ENCODE assay signal across 9 cellular contexts in genomic region chr1:59903136-59903754, GRCh38. TPM values are rescaled to one million over a fixed set of nuclear protein-coding genes. Genes with fewer than 3 reads are reported as not detected.
DNase-seq lines count a peak whose midpoint lies in the region; FAIRE-seq and TF ChIP-seq lines count a peak whose summit lies in the region.
"Had no signal": no experiment of that assay in that cellular context is flagged by ENCODE, and none has a peak within 500 bp of the region (broad histone marks: within the 10 kb centered on the region; RNA-seq: fewer than 3 reads in every experiment).

No MANE protein-coding gene starts in this region.

- H3K79me1 ChIP-seq in mesendoderm (ENCODE audit: low read length): no peaks in the 10 kb centered on the region

- H3K9ac ChIP-seq in mesendoderm (ENCODE audit: low read length): no peak overlapping the region

- WGBS in mesendoderm (ENCODE audit: extremely low coverage, insufficient coverage, low lambda C conversion rate): no CpG with 5 or more reads among the region's 9 CpGs
- WGBS in prostate gland: 51% methylated on average over 9 of the region's 9 CpGs

- TF ChIP-seq CTCF in 22Rv1 (IDR thresholded peaks at IDR 0.05) (peak; percentile 81), HFFc6 (IDR thresholded peaks at IDR 0.05) (peak; percentile 59), bronchial epithelial cell (IDR thresholded peaks at IDR 0.05; ENCODE audit: insufficient read depth, low read length, severe bottlenecking) (peak; percentile 57), prostate gland (IDR thresholded peaks at IDR 0.05) (peak in 2 of 4 experiments; percentile 7 to 27), uterus (IDR thresholded peaks at IDR 0.05) (no peak)

- no peak for FAIRE-seq in bronchial epithelial cell (lab: Jason Lieb, UNC)
- FAIRE-seq: endometrium had no signal

- H3K36me3 ChIP-seq in bronchial epithelial cell (ENCODE audit: control insufficient read depth, insufficient read depth, low read length): no peaks in the 10 kb centered on the region
- H3K36me3 ChIP-seq in mesendoderm (ENCODE audit: control insufficient read depth, insufficient read depth, low read length): no peaks in the 10 kb centered on the region
- no peaks in the 10 kb centered on the region for H3K36me3 ChIP-seq in prostate gland
- H3K36me3 ChIP-seq in uterus: no peaks in the 10 kb centered on the region

- H3K9me3 ChIP-seq in prostate gland (no peaks in the 10 kb centered on the region), uterus (no peaks in the 10 kb centered on the region)

- H4K8ac ChIP-seq in mesendoderm (ENCODE audit: low read depth, low read length): no peak overlapping the region

- H2BK120ac ChIP-seq in mesendoderm (ENCODE audit: low read depth, low read length): no peak overlapping the region

- H3K18ac ChIP-seq in mesendoderm (ENCODE audit: low read length): no peak overlapping the region

- TF ChIP-seq POLR2A in prostate gland (IDR thresholded peaks at IDR 0.05) (no peak), uterus (IDR thresholded peaks at IDR 0.05) (no peak)

- peak; percentile 38 for DNase-seq in ELR (ENCODE audit: low read depth)
- no peak for DNase-seq in HFFc6
- peak; percentile 35 for DNase-seq in NCI-H69 (lab: John Stamatoyannopoulos, UW)
- DNase-seq in bronchial epithelial cell (ENCODE audit: low read depth): peak; percentile 47
- peak; percentile 57 for DNase-seq in mesendoderm
- no peak for DNase-seq in prostate gland (ENCODE audit: low spot score)
- DNase-seq in uterus: no peak

- H4K5ac ChIP-seq in mesendoderm (ENCODE audit: low read length): no peak overlapping the region

- no peak overlapping the region for H3K4me2 ChIP-seq in mesendoderm (ENCODE audit: low read length)

- intact Hi-C loops in prostate gland (cut with DNase I) (no loop called here), uterus (cut with DNase I; ENCODE audit: low total_unique reads) (no loop called here)

- H3K4me1 ChIP-seq in mesendoderm (ENCODE audit: control insufficient read depth, low read depth, low read length) (no peaks in the 10 kb centered on the region), prostate gland (replicated peaks) (no peaks in the 10 kb centered on the region), uterus (no peaks in the 10 kb centered on the region)

- H3K27ac ChIP-seq in 22Rv1: no peak overlapping the region
- no peak overlapping the region for H3K27ac ChIP-seq in mesendoderm (ENCODE audit: low read depth, low read length)
- no peak overlapping the region for H3K27ac ChIP-seq in prostate gland
- no peak overlapping the region for H3K27ac ChIP-seq in uterus

- no peak overlapping the region for H2AK5ac ChIP-seq in mesendoderm (ENCODE audit: low read length)

- H3K56ac ChIP-seq in mesendoderm (ENCODE audit: low read length): peak overlapping the region; percentile 15

- no peak overlapping the region for H2BK15ac ChIP-seq in mesendoderm (replicated peaks; ENCODE audit: low read depth)

- H3K27ac Mint-ChIP-seq in HFFc6: no peak overlapping the region

- no peaks in the 10 kb centered on the region for H3K9me3 Mint-ChIP-seq in HFFc6

- H3K4ac ChIP-seq in mesendoderm (ENCODE audit: low read depth, low read length): no peak overlapping the region

- H3K27me3 ChIP-seq in bronchial epithelial cell (ENCODE audit: control insufficient read depth, insufficient read depth, low read length) (no peaks in the 10 kb centered on the region), mesendoderm (ENCODE audit: insufficient read depth, low read length, poor library complexity) (no peaks in the 10 kb centered on the region), prostate gland (replicated peaks; ENCODE audit: insufficient read depth) (no peaks in the 10 kb centered on the region), uterus (no peaks in the 10 kb centered on the region)

- H3K4me3 Mint-ChIP-seq in HFFc6: no peak overlapping the region

- H3K27me3 Mint-ChIP-seq in HFFc6 (ENCODE audit: insufficient read depth): peaks cover 6% of the 10 kb centered on the region

- no peak overlapping the region for H2BK5ac ChIP-seq in mesendoderm (ENCODE audit: low read length)

- H3K79me2 ChIP-seq in mesendoderm (ENCODE audit: control insufficient read depth, insufficient read depth, low read length): no peaks in the 10 kb centered on the region

- H3K36me3 Mint-ChIP-seq in HFFc6 (ENCODE audit: low read depth): no peaks in the 10 kb centered on the region

- H3K4me3 ChIP-seq in bronchial epithelial cell (ENCODE audit: low read depth, low read length) (no peak overlapping the region), mesendoderm (ENCODE audit: low read length) (no peak overlapping the region), prostate gland (no peak overlapping the region), uterus (no peak overlapping the region)

- H3K4me1 Mint-ChIP-seq in HFFc6 (ENCODE audit: low read depth): peaks cover 16% of the 10 kb centered on the region

- H3K23ac ChIP-seq in mesendoderm (ENCODE audit: low read length): no peak overlapping the region

RNA-seq across cellular contexts. Expression of gene CYP2J2, which starts 23.3 kb away (rescaled TPM):
- under 1 TPM in 2 of 6 experiments, not detected in 4; 0.14 TPM for total RNA-seq in HFFc6 (2021; fragmentation: NEBNext Ultra II Directional; extraction: Animal tissue kit (Norgen Biotek cat#: 25700))
- 0.53 and 1.3 TPM in 2 replicates for total RNA-seq in bronchial epithelial cell
- polyA plus RNA-seq in mesendoderm (2013, experiment 1 of 2): 1.3 TPM
- polyA plus RNA-seq in mesendoderm (2013, experiment 2 of 2): 1.3 TPM
- total RNA-seq in prostate gland: 1 to 10 TPM; 1.2 to 5.7 TPM
- under 1 TPM in 1 of 4 donors, not detected in 3; 0.28 TPM for total RNA-seq in uterus

Comparison
In these comparisons a context has a peak if more than half of its experiments do, and no peak if none do; other contexts are left out.
1. CTCF ChIP-seq: peak in 22Rv1 (single experiment), HFFc6 (single experiment) and bronchial epithelial cell (single experiment); none in uterus (0 of 4).
2. DNase-seq: peak in ELR (single experiment), NCI-H69 (single experiment), bronchial epithelial cell (single experiment) and mesendoderm (single experiment); none in HFFc6 (single experiment), prostate gland (single experiment) and uterus (0 of 2).